22 cellular contexts compared by ENCODE assay signal in the genomic region with DNA sequence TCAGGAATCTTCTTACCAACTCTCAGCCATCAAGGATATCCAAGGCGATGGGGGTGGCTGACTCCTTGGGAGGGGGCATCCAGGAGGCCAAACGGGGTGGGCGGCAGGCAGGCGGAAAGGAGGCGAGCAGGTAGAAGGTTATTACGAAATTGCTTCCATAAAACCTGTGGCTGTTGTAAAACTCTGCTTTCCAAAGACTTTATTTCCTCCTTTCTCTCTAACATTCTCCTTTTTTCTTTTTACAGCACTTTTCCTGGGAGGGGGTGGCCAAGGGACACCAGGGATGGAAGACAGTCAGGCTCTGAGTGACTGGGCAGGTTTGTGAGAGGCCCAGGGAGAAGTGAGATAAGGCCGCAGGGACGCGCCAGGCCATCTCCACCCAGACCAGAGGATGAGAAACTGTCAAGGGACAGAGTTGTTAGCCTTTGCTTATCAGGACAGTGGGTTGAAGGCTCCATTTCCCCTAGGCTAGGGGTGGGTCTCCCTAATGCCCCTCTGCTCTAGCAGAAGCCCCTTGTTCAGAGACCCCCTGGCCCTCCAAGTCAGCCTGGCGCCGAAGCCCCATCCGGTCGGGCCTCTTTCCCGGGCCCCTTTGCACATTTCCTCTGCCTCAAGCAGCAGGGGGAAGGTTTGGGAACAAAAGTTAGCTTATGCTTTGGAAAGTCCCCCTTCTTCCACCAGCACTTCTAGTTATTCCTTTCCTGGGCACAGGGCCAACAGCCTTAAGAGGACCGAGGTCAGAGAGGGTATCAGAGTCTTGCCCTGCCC. TPM values are rescaled to one million over a fixed set of nuclear protein-coding genes. Genes with fewer than 3 reads are reported as not detected.
DNase-seq lines count a peak whose midpoint lies in the region; ATAC-seq and TF ChIP-seq lines count a peak whose summit lies in the region.
"Had no signal": no experiment of that assay in that cellular context is flagged by ENCODE, and none has a peak within 500 bp of the region (broad histone marks: within the 10 kb centered on the region; RNA-seq: fewer than 3 reads in every experiment).

No MANE protein-coding gene starts in this region.

- H3K27ac ChIP-seq in Peyer's patch, result peak overlapping the region in 3 of 4 donors; percentile 66 to 79 (median 70)
- H3K27ac ChIP-seq: ascending aorta, hepatocyte, pancreas, upper lobe of right lung had no signal

- no peaks in the 10 kb centered on the region for H3K9me3 ChIP-seq in Peyer's patch
- H3K9me3 ChIP-seq: ascending aorta, pancreas, upper lobe of right lung had no signal

- ATAC-seq in GM19455 (IDR thresholded peaks at IDR 0.05; ENCODE audit: unreplicated experiment), result no peak
- ATAC-seq: activated T-cell treated with anti-CD3 and anti-CD28 coated beads, Interleukin-2, amount 50 U/mL, for 72 hours; pancreas; upper lobe of right lung had no signal

- peaks cover 0 to 23% of the 10 kb centered on the region in 2 donors for H3K27me3 ChIP-seq in Peyer's patch

- peaks cover under 1 to 64% (median 9%) of the 10 kb centered on the region in 4 donors for H3K4me1 ChIP-seq in Peyer's patch

- intact Hi-C loops in posterior vena cava (cut with DNase I), result no loop called here

- no peak for TF ChIP-seq CTCF in GM12865 (IDR thresholded peaks at IDR 0.05; ENCODE audit: insufficient read depth, low read depth, low read length, missing control alignments)
- no peak for TF ChIP-seq CTCF in Peyer's patch (IDR thresholded peaks at IDR 0.05)

- no peak overlapping the region for H3K4me3 ChIP-seq in GM12865 (ENCODE audit: low read depth, low read length)
- H3K4me3 ChIP-seq in Peyer's patch, result peak overlapping the region in 2 of 4 donors; percentile 13 to 15
- H3K4me3 ChIP-seq: ascending aorta, hepatocyte, lung, pancreas, upper lobe of right lung had no signal

- peak in 1 of 2 donors; percentile 50 for TF ChIP-seq POLR2A in Peyer's patch (IDR thresholded peaks at IDR 0.05)

- no peaks in the 10 kb centered on the region for H3K36me3 ChIP-seq in Peyer's patch
- H3K36me3 ChIP-seq: ascending aorta, pancreas, upper lobe of right lung had no signal

- peak; percentile 25 for DNase-seq in GM12865 (ENCODE audit: low read depth)
- peak in 2 of 3 donors; percentile 65 to 67 for DNase-seq in Peyer's patch
- DNase-seq in inferior parietal cortex (ENCODE audit: extremely low spot score), result peak; percentile 7
- DNase-seq in posterior vena cava (ENCODE audit: low spot score), result peak; percentile 55
- DNase-seq in superior temporal gyrus (ENCODE audit: extremely low spot score), result no peak
- DNase-seq in A172 (ENCODE audit: low spot score), result no peak
- DNase-seq: activated CD4-positive, alpha-beta T cell treated with anti-CD3 and anti-CD28 coated beads for 1 hour; activated naive CD4-positive, alpha-beta T cell treated with anti-CD3 and anti-CD28 coated beads, Interleukin-2, amount 50 U/mL, for 16 hours; activated T-cell treated with anti-CD3 and anti-CD28 coated beads, Interleukin-2, amount 50 U/mL, for 72 hours; caudate nucleus; H7; NCI-H1048; NCI-H1930; NCI-H226; NCI-H748 treated with DMSO at 0.1 percent for 48 hours; pancreas; T-helper 9 cell; upper lobe of right lung had no signal

RNA-seq across cellular contexts. Expression of gene HOXB9, which starts 5.0 kb away (rescaled TPM):
- total RNA-seq in Peyer's patch (10 to 100 TPM; 13.7 to 47.5 (median 24.9) TPM), posterior vena cava (under 1 TPM in 1 of 2 donors, not detected in 1; 0.24 TPM)
- total RNA-seq in A172 (2014; rRNA removed; shearing (Covaris generic)), result 6.2 and 8.3 TPM in 2 replicates
- total RNA-seq: ascending aorta, H7, upper lobe of right lung had no signal

RNA-seq across cellular contexts. Expression of gene HOXB8, which starts 16.0 kb away (rescaled TPM):
- total RNA-seq in Peyer's patch (10 to 100 TPM in 3 of 4 donors, 1 to 10 TPM in 1; 1.8 to 21.2 (median 14.9) TPM), posterior vena cava (under 1 TPM; 0.19 to 0.93 TPM)
- total RNA-seq in A172 (2014; rRNA removed; shearing (Covaris generic)), result 34.8 and 56.0 TPM in 2 replicates
- total RNA-seq: activated T-cell treated with anti-CD3 and anti-CD28 coated beads, Interleukin-2, amount 50 U/mL, for 72 hours; ascending aorta; H7 had no signal

RNA-seq across cellular contexts. Expression of gene HOXB7, which starts 20.3 kb away (rescaled TPM):
- 10 to 100 TPM; 10.7 to 22.8 (median 19.0) TPM for total RNA-seq in Peyer's patch
- total RNA-seq in posterior vena cava, result 10 to 100 TPM in 1 of 2 donors, 1 to 10 TPM in 1; 8.0 to 11.1 TPM
- 22.4 and 24.7 TPM in 2 replicates for total RNA-seq in A172 (2014; rRNA removed; shearing (Covaris generic))

RNA-seq across cellular contexts. Expression of gene HOXB6, which starts 26.3 kb away (rescaled TPM):
- total RNA-seq in Peyer's patch (10 to 100 TPM; 34.3 to 98.4 (median 66.7) TPM), posterior vena cava (1 to 10 TPM; 3.9 to 6.7 TPM)
- 40.2 and 58.7 TPM in 2 replicates for total RNA-seq in A172 (2014; rRNA removed; shearing (Covaris generic))
- total RNA-seq: H7 had no signal

RNA-seq across cellular contexts. Expression of gene HOXB5, which starts 37.5 kb away (rescaled TPM):
- 10 to 100 TPM in 3 of 4 donors, 1 to 10 TPM in 1; 7.7 to 22.5 (median 15.0) TPM for total RNA-seq in Peyer's patch
- 1 to 10 TPM; 1.1 to 2.8 TPM for total RNA-seq in posterior vena cava
- 2.0 and 2.4 TPM in 2 replicates for total RNA-seq in A172 (2014; rRNA removed; shearing (Covaris generic))
- total RNA-seq: activated T-cell treated with anti-CD3 and anti-CD28 coated beads, Interleukin-2, amount 50 U/mL, for 72 hours; H7 had no signal

Comparison
In these comparisons a context has a peak if more than half of its experiments do, and no peak if none do; other contexts are left out.
1. DNase-seq: peak in GM12865 (single experiment), Peyer's patch (2 of 3), inferior parietal cortex (single experiment) and posterior vena cava (single experiment); none in superior temporal gyrus (single experiment) and A172 (single experiment).